ENCODE assay signal across 1 cellular context in the genomic region with DNA sequence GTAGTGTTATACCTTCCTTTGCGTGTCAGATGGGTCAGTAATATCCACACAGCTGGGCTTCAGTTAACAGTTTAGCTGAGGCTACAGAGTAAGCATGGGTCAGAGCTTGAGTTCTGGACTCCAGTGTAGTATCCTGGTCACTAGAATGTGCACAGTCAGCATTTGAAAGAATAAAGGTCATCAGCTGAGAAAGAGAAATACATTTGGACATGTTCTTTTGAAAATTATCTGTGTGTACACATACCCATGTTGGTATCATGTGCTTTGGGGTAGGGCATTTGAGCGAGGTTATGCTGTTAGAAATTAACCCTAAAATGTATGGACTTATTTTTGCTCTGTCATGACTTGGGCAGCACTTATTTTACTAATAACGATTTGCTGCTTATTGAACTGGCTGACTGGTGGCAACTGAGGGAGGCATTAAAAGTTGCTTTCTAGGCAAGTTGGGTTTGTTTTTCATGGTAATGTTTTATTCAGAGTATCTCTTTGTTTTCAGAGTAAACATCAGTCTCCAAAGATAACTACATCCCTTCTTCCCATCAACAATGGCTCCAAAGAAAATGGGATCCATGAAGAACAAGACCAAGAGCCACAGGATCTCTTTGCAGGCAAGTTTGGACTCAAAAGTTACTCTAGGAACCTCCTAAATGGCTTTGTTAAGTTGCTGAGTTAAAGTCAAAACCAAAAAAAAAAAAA.
TF ChIP-seq lines count a peak whose summit lies in the region.

No MANE protein-coding gene starts in this region.

TF ChIP-seq in K562, 482 proteins besides CTCF, POLR2A, EP300 and RAD21:
- peak; percentile 98 for TF ChIP-seq ZNF316 (IDR thresholded peaks at IDR 0.05)
- TF ChIP-seq MAFK (IDR thresholded peaks at IDR 0.05; ENCODE audit: low read length) = peak; percentile 98
- no peak for TF ChIP-seq HNRNPK (IDR thresholded peaks at IDR 0.05; ENCODE audit: low read depth, low read length, poor library complexity, severe bottlenecking)
- peak; percentile 95 for TF ChIP-seq MAFG (tag; conservative IDR thresholded peaks at IDR 0.05)
- TF ChIP-seq MAFF (IDR thresholded peaks at IDR 0.05; ENCODE audit: low read length) = peak; percentile 97
- no peak for TF ChIP-seq VEZF1 (CRISPR knock-in tag; IDR thresholded peaks at IDR 0.05)
- TF ChIP-seq C11orf30 (IDR thresholded peaks at IDR 0.05; ENCODE audit: low read depth) = peak; percentile 95
TF ChIP-seq in K562: peak in this region for 5.
